ENCODE assay signal across 12 cellular contexts in genomic region chr17:28320215-28321061, GRCh38. TPM values are rescaled to one million over a fixed set of nuclear protein-coding genes. Genes with fewer than 3 reads are reported as not detected.
A peak's percentile ranks its signal among the peaks of the same experiment; 100 is the strongest.
DNase-seq lines count a peak whose midpoint lies in the region; ATAC-seq and TF ChIP-seq lines count a peak whose summit lies in the region.
"Had no signal": no experiment of that assay in that cellular context is flagged by ENCODE, and none has a peak within 500 bp of the region (broad histone marks: within the 10 kb centered on the region; RNA-seq: fewer than 3 reads in every experiment).

No MANE protein-coding gene starts in this region.

- H3K4me3 Mint-ChIP-seq in activated T-cell treated with anti-CD3 and anti-CD28 coated beads, Interleukin-2, amount 50 U/mL, for 24 hours: peak overlapping the region; percentile 92
- H3K4me3 Mint-ChIP-seq in activated B cell treated with CpG ODN at 0.5 μM for 24 hours: peak overlapping the region; percentile 90

- H3K4me1 Mint-ChIP-seq in activated T-cell treated with anti-CD3 and anti-CD28 coated beads, Interleukin-2, amount 50 U/mL, for 24 hours (ENCODE audit: low read depth): peaks cover 40% of the 10 kb centered on the region
- H3K4me1 Mint-ChIP-seq in activated B cell treated with CpG ODN at 0.5 μM for 24 hours: peaks cover 26% of the 10 kb centered on the region

- no peaks in the 10 kb centered on the region for H3K27me3 ChIP-seq in iPS-18a (ENCODE audit: control insufficient read depth, insufficient read depth, low read length)
- H3K27me3 ChIP-seq in testis: no peaks in the 10 kb centered on the region
- H3K27me3 ChIP-seq in ascending aorta: no peaks in the 10 kb centered on the region

- peaks cover 46% of the 10 kb centered on the region for H3K36me3 Mint-ChIP-seq in activated T-cell treated with anti-CD3 and anti-CD28 coated beads, Interleukin-2, amount 50 U/mL, for 24 hours (ENCODE audit: low read depth)
- H3K36me3 Mint-ChIP-seq in activated B cell treated with CpG ODN at 0.5 μM for 24 hours (ENCODE audit: low read depth): peaks cover 3% of the 10 kb centered on the region
- H3K36me3 Mint-ChIP-seq: CD14-positive monocyte had no signal

- WGBS in testis, 2 donors: 43 to 47% methylated on average over 8 of the region's 8 CpGs

- H3K9me3 Mint-ChIP-seq in activated T-cell treated with anti-CD3 and anti-CD28 coated beads, Interleukin-2, amount 50 U/mL, for 24 hours: no peaks in the 10 kb centered on the region
- no peaks in the 10 kb centered on the region for H3K9me3 Mint-ChIP-seq in activated B cell treated with CpG ODN at 0.5 μM for 24 hours
- H3K9me3 Mint-ChIP-seq: CD14-positive monocyte had no signal

- no peaks in the 10 kb centered on the region for H3K27me3 Mint-ChIP-seq in activated T-cell treated with anti-CD3 and anti-CD28 coated beads, Interleukin-2, amount 50 U/mL, for 24 hours
- H3K27me3 Mint-ChIP-seq in activated B cell treated with CpG ODN at 0.5 μM for 24 hours: no peaks in the 10 kb centered on the region

- H3K9me3 ChIP-seq in iPS-18a (ENCODE audit: control insufficient read depth, low read depth, low read length) (no peaks in the 10 kb centered on the region), testis (no peaks in the 10 kb centered on the region), ascending aorta (no peaks in the 10 kb centered on the region)

- H3K36me3 ChIP-seq in iPS-18a (ENCODE audit: control insufficient read depth, low read depth, low read length) (peaks cover 7% of the 10 kb centered on the region), testis (ENCODE audit: low read depth, missing control alignments) (no peaks in the 10 kb centered on the region), ascending aorta (no peaks in the 10 kb centered on the region)

- no peak for DNase-seq in activated T-cell treated with anti-CD3 and anti-CD28 coated beads, Interleukin-2, amount 50 U/mL, for 24 hours
- DNase-seq in activated T-cell treated with anti-CD3 and anti-CD28 coated beads, Interleukin-2, amount 50 U/mL, for 1 hour: no peak
- no peak for DNase-seq in activated B cell treated with CpG ODN at 0.5 μM for 24 hours
- peak; percentile 11 for DNase-seq in testis
- DNase-seq in GM19238 (ENCODE audit: insufficient read length, low spot score): no peak
- DNase-seq in ascending aorta (ENCODE audit: low spot score in 2 of 2): no peak
- DNase-seq: SIG-M5; stimulated activated CD8-positive, alpha-beta memory T cell treated with anti-CD3 and anti-CD28 coated beads, Interleukin-4, amount 100 ng/mL, for 48 hours had no signal

- H3K9ac ChIP-seq in iPS-18a (ENCODE audit: low read length): peak overlapping the region; percentile 94

- ATAC-seq in activated B cell treated with CpG ODN at 0.5 μM for 24 hours (ENCODE audit: low read depth) (no peak), GM21529 (IDR thresholded peaks at IDR 0.05; ENCODE audit: unreplicated experiment) (no peak)

- CTCF ChIA-PET in activated B cell treated with CpG ODN at 0.5 μM for 24 hours (lab: Charles Lee): no interaction called here

- peak overlapping the region; percentile 84 for H3K4me3 ChIP-seq in iPS-18a (ENCODE audit: low read length)
- peak overlapping the region; percentile 76 for H3K4me3 ChIP-seq in testis
- H3K4me3 ChIP-seq in ascending aorta: no peak overlapping the region

- H3K27ac ChIP-seq in iPS-18a (ENCODE audit: low read length) (no peak overlapping the region), testis (peak overlapping the region; percentile 70 to 92), ascending aorta (no peak overlapping the region)

- peaks cover 14% of the 10 kb centered on the region for H3K4me1 ChIP-seq in iPS-18a (ENCODE audit: control insufficient read depth, low read depth, low read length)
- H3K4me1 ChIP-seq in testis: peaks cover 29% of the 10 kb centered on the region
- H3K4me1 ChIP-seq in ascending aorta: peaks cover 5 to 13% of the 10 kb centered on the region in 2 donors

- H3K27ac Mint-ChIP-seq in activated T-cell treated with anti-CD3 and anti-CD28 coated beads, Interleukin-2, amount 50 U/mL, for 24 hours: peak overlapping the region; percentile 91
- no peak overlapping the region for H3K27ac Mint-ChIP-seq in activated B cell treated with CpG ODN at 0.5 μM for 24 hours

- TF ChIP-seq CTCF in activated B cell treated with CpG ODN at 0.5 μM for 24 hours (IDR thresholded peaks at IDR 0.05) (no peak), testis (IDR thresholded peaks at IDR 0.05) (no peak), ascending aorta (IDR thresholded peaks at IDR 0.05) (no peak)

- no peak for TF ChIP-seq POLR2A in testis (IDR thresholded peaks at IDR 0.05)

- POLR2A ChIA-PET in activated B cell treated with CpG ODN at 0.5 μM for 24 hours (lab: Charles Lee): interaction anchor here (2.8 kb wide), 1 partner anchor 15 kb away, joined by 20 read pairs; the partner anchor contains the start of genes IFT20 and TNFAIP1

- intact Hi-C loops in activated B cell treated with CpG ODN at 0.5 μM for 24 hours (cut with micrococcal nuclease) (no loop called here), testis (cut with DNase I; ENCODE audit: low total_unique reads) (no loop called here), ascending aorta (cut with DNase I) (no loop called here)

RNA-seq across cellular contexts. Expression of gene TMEM97, which starts 1.4 kb away (rescaled TPM):
- 16.1 and 17.6 TPM in 2 replicates for total RNA-seq in activated B cell treated with CpG ODN at 0.5 μM for 24 hours
- total RNA-seq in testis: 100 to 1,000 TPM; 118 to 139 TPM
- polyA plus RNA-seq in testis (ENCODE audit: insufficient read depth, low read depth, low replicate concordance): 108 TPM
- not detected for total RNA-seq in ascending aorta

RNA-seq across cellular contexts. Expression of gene IFT20, which starts 14.8 kb away (rescaled TPM):
- 24.9 and 25.9 TPM in 2 replicates for total RNA-seq in activated B cell treated with CpG ODN at 0.5 μM for 24 hours
- total RNA-seq in testis: 10 to 100 TPM; 79.8 to 94.8 TPM
- polyA plus RNA-seq in testis (ENCODE audit: insufficient read depth, low read depth, low replicate concordance): 104 TPM
- total RNA-seq in ascending aorta: 13.6 TPM

RNA-seq across cellular contexts. Expression of gene TNFAIP1, which starts 15.1 kb away (rescaled TPM):
- 16.3 and 18.9 TPM in 2 replicates for total RNA-seq in activated B cell treated with CpG ODN at 0.5 μM for 24 hours
- 10 to 100 TPM; 42.9 to 65.7 TPM for total RNA-seq in testis
- 41.8 TPM for polyA plus RNA-seq in testis (ENCODE audit: insufficient read depth, low read depth, low replicate concordance)
- total RNA-seq in ascending aorta: 66.4 TPM

RNA-seq across cellular contexts. Expression of gene POLDIP2, which starts 36.9 kb away (rescaled TPM):
- 60.5 and 65.2 TPM in 2 replicates for total RNA-seq in activated B cell treated with CpG ODN at 0.5 μM for 24 hours
- 100 to 1,000 TPM; 143 to 154 TPM for total RNA-seq in testis
- polyA plus RNA-seq in testis (ENCODE audit: insufficient read depth, low read depth, low replicate concordance): 139 TPM
- 82.2 TPM for total RNA-seq in ascending aorta

RNA-seq across cellular contexts. Expression of gene SEBOX, which starts 44.6 kb away (rescaled TPM):
- total RNA-seq in activated B cell treated with CpG ODN at 0.5 μM for 24 hours (not detected in 2 replicates), testis (not detected), ascending aorta (not detected)
- polyA plus RNA-seq in testis (ENCODE audit: insufficient read depth, low read depth, low replicate concordance): not detected
- total RNA-seq: cardiac septum had no signal
- polyA plus RNA-seq: CD14-positive monocyte had no signal

Comparison
In these comparisons a context has a peak if more than half of its experiments do, and no peak if none do; other contexts are left out.
1. H3K27ac ChIP-seq: peak in testis (2 of 2); none in iPS-18a (single experiment) and ascending aorta (0 of 2).
2. H3K4me3 ChIP-seq: peak in iPS-18a (single experiment) and testis (2 of 2); none in ascending aorta (0 of 2).
3. RNA of gene TMEM97, which starts 1.4 kb away (total RNA-seq): 118 to 139 TPM in testis and 16.1 to 17.6 TPM in activated B cell treated with CpG ODN at 0.5 μM for 24 hours; not detected in ascending aorta (single experiment); every median in the first group is over 10 times any median in the second.